ENCODE assay signal across 8 cellular contexts in the genomic region with DNA sequence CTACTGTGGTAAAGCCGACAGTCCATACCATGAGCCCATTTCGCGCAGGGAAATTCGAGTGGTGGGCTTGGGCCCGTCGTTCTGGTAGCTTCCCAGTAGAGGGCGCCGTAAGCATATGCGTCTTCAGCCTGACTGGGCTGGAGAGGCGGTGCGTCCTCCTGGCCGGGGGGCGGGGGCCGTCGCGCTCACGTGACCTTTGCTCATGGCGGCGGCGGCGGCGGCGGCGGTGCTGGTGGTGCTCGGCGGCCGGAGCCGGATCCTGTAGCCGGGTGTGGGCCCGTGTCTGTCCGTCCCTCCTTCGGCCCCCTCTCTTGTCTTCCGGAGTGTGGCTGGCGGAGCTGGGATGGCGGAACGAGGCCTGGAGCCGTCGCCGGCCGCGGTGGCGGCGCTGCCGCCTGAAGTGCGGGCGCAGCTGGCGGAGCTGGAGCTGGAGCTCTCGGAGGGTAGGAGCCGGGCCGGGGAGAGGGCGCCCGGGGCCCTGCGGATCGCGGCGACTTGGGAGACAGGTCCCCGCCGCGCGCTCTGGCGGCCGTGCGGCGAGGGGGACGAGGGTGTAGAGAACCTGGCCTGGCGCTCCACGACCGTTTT. TPM values are rescaled to one million over a fixed set of nuclear protein-coding genes. Genes with fewer than 3 reads are reported as not detected.
A peak's percentile ranks its signal among the peaks of the same experiment; 100 is the strongest.
DNase-seq lines count a peak whose midpoint lies in the region; ATAC-seq and TF ChIP-seq lines count a peak whose summit lies in the region.

A gene with protein sequence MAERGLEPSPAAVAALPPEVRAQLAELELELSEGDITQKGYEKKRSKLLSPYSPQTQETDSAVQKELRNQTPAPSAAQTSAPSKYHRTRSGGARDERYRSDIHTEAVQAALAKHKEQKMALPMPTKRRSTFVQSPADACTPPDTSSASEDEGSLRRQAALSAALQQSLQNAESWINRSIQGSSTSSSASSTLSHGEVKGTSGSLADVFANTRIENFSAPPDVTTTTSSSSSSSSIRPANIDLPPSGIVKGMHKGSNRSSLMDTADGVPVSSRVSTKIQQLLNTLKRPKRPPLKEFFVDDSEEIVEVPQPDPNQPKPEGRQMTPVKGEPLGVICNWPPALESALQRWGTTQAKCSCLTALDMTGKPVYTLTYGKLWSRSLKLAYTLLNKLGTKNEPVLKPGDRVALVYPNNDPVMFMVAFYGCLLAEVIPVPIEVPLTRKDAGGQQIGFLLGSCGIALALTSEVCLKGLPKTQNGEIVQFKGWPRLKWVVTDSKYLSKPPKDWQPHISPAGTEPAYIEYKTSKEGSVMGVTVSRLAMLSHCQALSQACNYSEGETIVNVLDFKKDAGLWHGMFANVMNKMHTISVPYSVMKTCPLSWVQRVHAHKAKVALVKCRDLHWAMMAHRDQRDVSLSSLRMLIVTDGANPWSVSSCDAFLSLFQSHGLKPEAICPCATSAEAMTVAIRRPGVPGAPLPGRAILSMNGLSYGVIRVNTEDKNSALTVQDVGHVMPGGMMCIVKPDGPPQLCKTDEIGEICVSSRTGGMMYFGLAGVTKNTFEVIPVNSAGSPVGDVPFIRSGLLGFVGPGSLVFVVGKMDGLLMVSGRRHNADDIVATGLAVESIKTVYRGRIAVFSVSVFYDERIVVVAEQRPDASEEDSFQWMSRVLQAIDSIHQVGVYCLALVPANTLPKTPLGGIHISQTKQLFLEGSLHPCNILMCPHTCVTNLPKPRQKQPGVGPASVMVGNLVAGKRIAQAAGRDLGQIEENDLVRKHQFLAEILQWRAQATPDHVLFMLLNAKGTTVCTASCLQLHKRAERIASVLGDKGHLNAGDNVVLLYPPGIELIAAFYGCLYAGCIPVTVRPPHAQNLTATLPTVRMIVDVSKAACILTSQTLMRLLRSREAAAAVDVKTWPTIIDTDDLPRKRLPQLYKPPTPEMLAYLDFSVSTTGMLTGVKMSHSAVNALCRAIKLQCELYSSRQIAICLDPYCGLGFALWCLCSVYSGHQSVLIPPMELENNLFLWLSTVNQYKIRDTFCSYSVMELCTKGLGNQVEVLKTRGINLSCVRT (N-terminal part only) (plus strand): TSS at position 188 of the 588 bp plus-strand sequence. CDS start 156 bp downstream, at position 344.

- H3K4me3 ChIP-seq in left ventricle myocardium inferior: peak within 1 kb of the TSS; percentile 93
- H3K4me3 ChIP-seq in upper lobe of right lung: peak within 1 kb of the TSS; percentile 93

- TF ChIP-seq CTCF in GM13976 (IDR thresholded peaks at IDR 0.05; ENCODE audit: borderline replicate concordance, control extremely low read depth, extremely low read depth, insufficient read depth, missing control alignments) (peak; percentile 90), left ventricle myocardium inferior (IDR thresholded peaks at IDR 0.05; ENCODE audit: borderline replicate concordance) (peak; percentile 94), progenitor cell of endocrine pancreas (IDR thresholded peaks at IDR 0.05; ENCODE audit: unreplicated experiment) (peak; percentile 90), upper lobe of right lung (IDR thresholded peaks at IDR 0.05) (peak; percentile 92)

- ATAC-seq in HG02870 (IDR thresholded peaks at IDR 0.05; ENCODE audit: unreplicated experiment) (peak; percentile 77), upper lobe of right lung (peak; percentile 99)

- H3K36me3 ChIP-seq in left ventricle myocardium inferior: no peaks in the 10 kb centered on the region
- no peaks in the 10 kb centered on the region for H3K36me3 ChIP-seq in upper lobe of right lung

- peak within 1 kb of the TSS; percentile 93 for H3K27ac Mint-ChIP-seq in T-helper 1 cell treated with Interleukin-12 subunit alpha and Interleukin-12 subunit beta and Interleukin-4 antibody, amounts not matched to agents 30 μg/mL and 1 μg/mL, for 36 hours
- peak within 1 kb of the TSS; percentile 97 for H3K27ac Mint-ChIP-seq in progenitor cell of endocrine pancreas

- peak within 1 kb of the TSS; percentile 97 for H3K27ac ChIP-seq in left ventricle myocardium inferior (replicated peaks)
- peak within 1 kb of the TSS; percentile 94 for H3K27ac ChIP-seq in upper lobe of right lung

- peaks cover 3% of the 10 kb centered on the region for H3K9me3 Mint-ChIP-seq in T-helper 1 cell treated with Interleukin-12 subunit alpha and Interleukin-12 subunit beta and Interleukin-4 antibody, amounts not matched to agents 30 μg/mL and 1 μg/mL, for 36 hours
- no peaks in the 10 kb centered on the region for H3K9me3 Mint-ChIP-seq in progenitor cell of endocrine pancreas (ENCODE audit: low read depth)

- peak; percentile 92 for DNase-seq in GM13976 (ENCODE audit: low spot score)
- DNase-seq in NCI-H146 treated with DMSO at 0.1 percent for 48 hours (lab: John Stamatoyannopoulos, UW; ENCODE audit: unreplicated experiment): peak; percentile 92
- DNase-seq in amniotic stem cell (lab: John Stamatoyannopoulos, UW): peak; percentile 80
- peak; percentile 96 for DNase-seq in left ventricle myocardium inferior
- peak; percentile 96 for DNase-seq in progenitor cell of endocrine pancreas (ENCODE audit: low spot score, unreplicated experiment)
- DNase-seq in upper lobe of right lung: peak; percentile 98

- H3K4me1 Mint-ChIP-seq in T-helper 1 cell treated with Interleukin-12 subunit alpha and Interleukin-12 subunit beta and Interleukin-4 antibody, amounts not matched to agents 30 μg/mL and 1 μg/mL, for 36 hours (ENCODE audit: low read depth): peaks cover 46% of the 10 kb centered on the region
- H3K4me1 Mint-ChIP-seq in progenitor cell of endocrine pancreas (ENCODE audit: low read depth): peaks cover 32% of the 10 kb centered on the region

- no peaks in the 10 kb centered on the region for H3K27me3 Mint-ChIP-seq in T-helper 1 cell treated with Interleukin-12 subunit alpha and Interleukin-12 subunit beta and Interleukin-4 antibody, amounts not matched to agents 30 μg/mL and 1 μg/mL, for 36 hours (ENCODE audit: low read depth)
- H3K27me3 Mint-ChIP-seq in progenitor cell of endocrine pancreas: no peaks in the 10 kb centered on the region

- in situ Hi-C loops in GM13976 (cut with MboI; ENCODE audit: low sequenced_read_pairs, unreplicated experiment): loop anchor here (5.0 kb wide), 1 partner anchor 132 kb away; no protein-coding TSS in a partner anchor

- peak within 1 kb of the TSS; percentile 98 for H3K4me3 Mint-ChIP-seq in T-helper 1 cell treated with Interleukin-12 subunit alpha and Interleukin-12 subunit beta and Interleukin-4 antibody, amounts not matched to agents 30 μg/mL and 1 μg/mL, for 36 hours
- peak within 1 kb of the TSS; percentile 97 for H3K4me3 Mint-ChIP-seq in progenitor cell of endocrine pancreas (ENCODE audit: low read depth)

- H3K36me3 Mint-ChIP-seq in T-helper 1 cell treated with Interleukin-12 subunit alpha and Interleukin-12 subunit beta and Interleukin-4 antibody, amounts not matched to agents 30 μg/mL and 1 μg/mL, for 36 hours (ENCODE audit: low read depth): no peaks in the 10 kb centered on the region
- H3K36me3 Mint-ChIP-seq in progenitor cell of endocrine pancreas (ENCODE audit: insufficient read depth): no peaks in the 10 kb centered on the region

- H3K27me3 ChIP-seq in left ventricle myocardium inferior (ENCODE audit: low read depth) (no peaks in the 10 kb centered on the region), upper lobe of right lung (no peaks in the 10 kb centered on the region)

- H3K4me1 ChIP-seq in left ventricle myocardium inferior: peaks cover 54% of the 10 kb centered on the region
- H3K4me1 ChIP-seq in upper lobe of right lung: peaks cover 41% of the 10 kb centered on the region

- H3K9me3 ChIP-seq in left ventricle myocardium inferior (replicated peaks) (peaks cover 5% of the 10 kb centered on the region), upper lobe of right lung (no peaks in the 10 kb centered on the region)

- intact Hi-C loops in left ventricle myocardium inferior (cut with micrococcal nuclease): loop anchor here (2.0 kb wide), 1 partner anchor 130 kb away; no protein-coding TSS in a partner anchor
- intact Hi-C loops in upper lobe of right lung (cut with DNase I): loop anchor here (10.0 kb wide), 1 partner anchor 130 kb away; no protein-coding TSS in a partner anchor

RNA-seq across cellular contexts. Expression of the gene that starts here (rescaled TPM):
- total RNA-seq in left ventricle myocardium inferior (13.2 TPM), progenitor cell of endocrine pancreas (29.7 and 30.2 TPM in 2 replicates), upper lobe of right lung (28.6 TPM)

Comparison
In these comparisons a context has a peak if more than half of its experiments do, and no peak if none do; other contexts are left out.
1. Peak in every context shown above with its lines: DNase-seq, ATAC-seq, H3K4me3 ChIP-seq and H3K27ac ChIP-seq.